15 cellular contexts compared by ENCODE assay signal in the genomic region with DNA sequence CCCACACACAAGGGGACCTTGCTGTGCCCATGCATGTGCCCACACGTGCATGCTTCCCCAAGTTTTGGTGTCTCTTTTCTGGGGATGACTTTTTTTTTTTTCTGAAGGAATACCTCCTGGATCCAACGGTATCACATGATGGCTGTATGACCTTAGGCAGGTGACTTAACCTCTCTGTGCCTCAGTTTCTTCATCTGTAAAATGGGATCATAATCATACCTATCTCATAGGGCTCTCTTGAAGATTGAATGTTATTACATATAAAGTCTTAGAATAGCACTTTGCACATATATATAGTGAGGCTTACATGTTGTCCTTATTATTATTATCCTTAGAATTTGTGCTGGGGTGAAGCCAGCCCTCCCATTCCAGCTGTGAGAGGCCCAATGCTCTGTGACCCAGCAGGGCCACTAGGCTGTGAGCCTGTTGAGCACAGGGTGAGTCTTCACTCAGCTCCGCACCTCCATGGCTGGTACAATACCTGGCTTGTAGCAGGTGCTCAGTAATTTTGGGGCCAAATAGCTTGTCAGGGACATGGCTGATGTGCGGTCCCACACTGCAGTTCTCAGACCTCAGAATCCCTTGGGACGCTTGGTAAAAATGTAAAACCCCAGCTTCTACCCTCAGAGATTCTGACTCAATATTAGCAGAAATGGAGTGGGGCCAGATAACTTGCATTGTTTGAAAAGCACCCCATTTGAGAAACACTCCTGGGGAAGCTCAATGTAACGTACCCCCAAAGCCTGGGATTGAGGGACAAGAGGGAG. TPM values are rescaled to one million over a fixed set of nuclear protein-coding genes. Genes with fewer than 3 reads are reported as not detected.
DNase-seq lines count a peak whose midpoint lies in the region; ATAC-seq and TF ChIP-seq lines count a peak whose summit lies in the region.
"Had no signal": no experiment of that assay in that cellular context is flagged by ENCODE, and none has a peak within 500 bp of the region (broad histone marks: within the 10 kb centered on the region; RNA-seq: fewer than 3 reads in every experiment).

No MANE protein-coding gene starts in this region.

- H3K27me3 Mint-ChIP-seq in MCF 10A (ENCODE audit: insufficient read depth, unreplicated experiment) (peaks cover 63% of the 10 kb centered on the region), nephron progenitor cell (ENCODE audit: low read depth, poor library complexity) (peaks cover 33% of the 10 kb centered on the region)
- H3K27me3 Mint-ChIP-seq in stimulated activated naive B cell treated with anti-CD40 and anti-IgM and Interleukin-4, amounts not matched to agents 10 μg/mL and 1 μg/mL and 100 μg/mL, for 72 hours = peaks cover 7 to 8% of the 10 kb centered on the region in 2 donors

- H3K4me3 Mint-ChIP-seq in MCF 10A (ENCODE audit: unreplicated experiment) = no peak overlapping the region
- no peak overlapping the region for H3K4me3 Mint-ChIP-seq in stimulated activated naive B cell treated with anti-CD40 and anti-IgM and Interleukin-4, amounts not matched to agents 10 μg/mL and 1 μg/mL and 100 μg/mL, for 72 hours
- H3K4me3 Mint-ChIP-seq in nephron progenitor cell = no peak overlapping the region
- H3K4me3 Mint-ChIP-seq: GM23338 had no signal

- no peaks in the 10 kb centered on the region for H3K4me1 Mint-ChIP-seq in MCF 10A (ENCODE audit: insufficient read depth, unreplicated experiment)
- peaks cover 7 to 12% of the 10 kb centered on the region in 2 donors for H3K4me1 Mint-ChIP-seq in stimulated activated naive B cell treated with anti-CD40 and anti-IgM and Interleukin-4, amounts not matched to agents 10 μg/mL and 1 μg/mL and 100 μg/mL, for 72 hours
- peaks cover 23% of the 10 kb centered on the region for H3K4me1 Mint-ChIP-seq in nephron progenitor cell

- H3K27me3 ChIP-seq in breast epithelium (no peaks in the 10 kb centered on the region), muscle layer of colon (ENCODE audit: control insufficient read depth in 1 of 2, insufficient read depth in 2 of 2, low read length in 2 of 2) (no peaks in the 10 kb centered on the region), BE2C (peaks cover 4% of the 10 kb centered on the region; the same call in 1 of the 2 replicates)

- no peaks in the 10 kb centered on the region for H3K9me3 Mint-ChIP-seq in MCF 10A (ENCODE audit: unreplicated experiment)
- no peaks in the 10 kb centered on the region for H3K9me3 Mint-ChIP-seq in stimulated activated naive B cell treated with anti-CD40 and anti-IgM and Interleukin-4, amounts not matched to agents 10 μg/mL and 1 μg/mL and 100 μg/mL, for 72 hours
- H3K9me3 Mint-ChIP-seq in nephron progenitor cell = no peaks in the 10 kb centered on the region
- H3K9me3 Mint-ChIP-seq: GM23338 had no signal

- H3K9ac ChIP-seq in muscle layer of colon (ENCODE audit: low read length) = peak overlapping the region; percentile 4

- BruUV-seq in MCF 10A (replicated peaks; lab: Mats Ljungman, UMichigan) = no TSS peak

- H3K27ac Mint-ChIP-seq in MCF 10A (ENCODE audit: low read depth, unreplicated experiment) (no peak overlapping the region), nephron progenitor cell (no peak overlapping the region)
- no peak overlapping the region for H3K27ac Mint-ChIP-seq in stimulated activated naive B cell treated with anti-CD40 and anti-IgM and Interleukin-4, amounts not matched to agents 10 μg/mL and 1 μg/mL and 100 μg/mL, for 72 hours
- H3K27ac Mint-ChIP-seq: GM23338 had no signal

- no peak for TF ChIP-seq POLR2A in breast epithelium (IDR thresholded peaks at IDR 0.05)

- H3K4me1 ChIP-seq in breast epithelium (peaks cover 0 to 3% of the 10 kb centered on the region in 2 donors), muscle layer of colon (ENCODE audit: insufficient read depth, low read length) (peaks cover 66% of the 10 kb centered on the region), BE2C (no peaks in the 10 kb centered on the region)

- no peaks in the 10 kb centered on the region for H3K9me3 ChIP-seq in breast epithelium
- H3K9me3 ChIP-seq in muscle layer of colon (ENCODE audit: low read length) = no peaks in the 10 kb centered on the region
- H3K9me3 ChIP-seq in BE2C = no peaks in the 10 kb centered on the region

- H3K27ac ChIP-seq in breast epithelium (peak overlapping the region; percentile 34 to 68), muscle layer of colon (ENCODE audit: low read depth, low read length) (peak overlapping the region; percentile 88)
- H3K27ac ChIP-seq: 22Rv1, C4-2B had no signal

- TF ChIP-seq CTCF in breast epithelium (IDR thresholded peaks at IDR 0.05) (no peak), MCF 10A (IDR thresholded peaks at IDR 0.05; ENCODE audit: unreplicated experiment) (no peak), nephron progenitor cell (IDR thresholded peaks at IDR 0.05) (no peak), BE2C (IDR thresholded peaks at IDR 0.05; ENCODE audit: low read depth, low read length) (no peak)

- H3K36me3 ChIP-seq in breast epithelium = no peaks in the 10 kb centered on the region
- H3K36me3 ChIP-seq in muscle layer of colon (ENCODE audit: insufficient read depth, low read length) = no peaks in the 10 kb centered on the region
- H3K36me3 ChIP-seq in BE2C = no peaks in the 10 kb centered on the region

- POLR2A ChIA-PET in MCF 10A (lab: Yijun Ruan, JAX) = interaction anchor here (1.4 kb wide), 1 partner anchor 34 kb away, joined by 3 read pairs; no protein-coding TSS in a partner anchor

- CTCF ChIA-PET in MCF 10A (lab: Yijun Ruan, JAX) = interaction anchor here (0.5 to 2.3 kb wide), 14 partner anchors 9 to 249 kb away, joined by 3 to 8 read pairs (median 3); no protein-coding TSS in a partner anchor

- H3K4me3 ChIP-seq in breast epithelium (no peak overlapping the region), muscle layer of colon (ENCODE audit: low read depth in 1 of 2, low read length in 2 of 2) (no peak overlapping the region), BE2C (ENCODE audit: low read depth, low read length) (no peak overlapping the region)
- H3K4me3 ChIP-seq: GM12878, GM23338 had no signal

- peak; percentile 39 to 71 for ATAC-seq in stimulated activated naive B cell treated with anti-CD40 and anti-IgM and Interleukin-4, amounts not matched to agents 10 μg/mL and 1 μg/mL and 100 μg/mL, for 72 hours (replicated peaks)

- intact Hi-C loops in breast epithelium (cut with DNase I; ENCODE audit: low total_unique reads) = no loop called here
- intact Hi-C loops in MCF 10A (cut with micrococcal nuclease) = no loop called here

- H3K36me3 Mint-ChIP-seq in MCF 10A (ENCODE audit: insufficient read depth, unreplicated experiment) (no peaks in the 10 kb centered on the region), nephron progenitor cell (ENCODE audit: low read depth) (no peaks in the 10 kb centered on the region)
- no peaks in the 10 kb centered on the region for H3K36me3 Mint-ChIP-seq in stimulated activated naive B cell treated with anti-CD40 and anti-IgM and Interleukin-4, amounts not matched to agents 10 μg/mL and 1 μg/mL and 100 μg/mL, for 72 hours

- DNase-seq in breast epithelium (ENCODE audit: low spot score in 2 of 2) (no peak), MCF 10A (ENCODE audit: unreplicated experiment) (no peak), nephron progenitor cell (no peak), NCI-H1694 (lab: John Stamatoyannopoulos, UW) (no peak), BE2C (no peak)
- no peak for DNase-seq in stimulated activated naive B cell treated with anti-CD40 and anti-IgM and Interleukin-4, amounts not matched to agents 10 μg/mL and 1 μg/mL and 100 μg/mL, for 72 hours
- DNase-seq in NK-92 treated with Interleukin-12 subunit alpha and Interleukin-12 subunit beta, amount 100 ng/mL, for 24 hours (lab: John Stamatoyannopoulos, UW) = no peak
- DNase-seq: GDM1, NCI-H2081 treated with DMSO at 0.1 percent for 48 hours, NCI-H510A treated with DMSO at 0.1 percent for 48 hours had no signal

RNA-seq across cellular contexts. Expression of a gene that starts 20.6 kb away (rescaled TPM):
- total RNA-seq in breast epithelium (1 to 10 TPM; 1.1 to 7.2 (median 2.2) TPM), MCF 10A (2022) (0.37 and 0.56 TPM in 2 replicates)
- polyA plus RNA-seq in BE2C (2012; ENCODE audit: insufficient read depth, insufficient read length, low read depth) = not detected
